Comparison of ENCODE assay signal across 4 cellular contexts in genomic region chr2:143089520-143089919, GRCh38. TPM values are rescaled to one million over a fixed set of nuclear protein-coding genes. Genes with fewer than 3 reads are reported as not detected.
"Had no signal": no experiment of that assay in that cellular context is flagged by ENCODE, and none has a peak within 500 bp of the region (broad histone marks: within the 10 kb centered on the region; RNA-seq: fewer than 3 reads in every experiment).

No MANE protein-coding gene starts in this region.

RNA-seq across cellular contexts. Expression of gene ARHGAP15, which starts 39.7 kb away (rescaled TPM):
- total RNA-seq: PC-3, PC-9, SJSA1 had no signal
- polyA plus RNA-seq: SK-N-SH had no signal
